In the genomic region with DNA sequence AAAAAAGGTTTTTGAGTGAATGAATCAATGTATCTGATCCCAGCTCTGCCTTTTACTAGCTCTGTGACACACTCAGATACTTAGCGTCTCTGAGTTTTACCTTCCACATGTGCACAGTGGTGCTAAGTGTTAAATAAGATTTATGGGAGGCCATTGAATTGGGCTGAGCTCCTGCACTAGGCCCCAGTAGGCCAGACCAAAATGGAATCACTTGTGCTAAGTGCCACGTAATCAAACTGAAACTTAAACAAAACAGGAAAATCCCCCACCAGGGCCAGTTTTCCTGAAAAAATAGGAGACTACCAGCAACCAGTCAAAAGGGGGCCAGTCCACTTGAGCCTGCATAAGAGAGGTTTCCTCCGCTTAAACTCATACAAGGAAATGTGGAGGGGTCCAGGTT, we compare ENCODE assay signal across 1 cellular context.
A peak's percentile ranks its signal among the peaks of the same experiment; 100 is the strongest.
TF ChIP-seq lines count a peak whose summit lies in the region.

No MANE protein-coding gene starts in this region.

TF ChIP-seq in K562, 482 proteins besides CTCF, POLR2A, EP300 and RAD21 (continued from another document):
- TF ChIP-seq TEAD1 (CRISPR knock-in tag; IDR thresholded peaks at IDR 0.05) (peak in 1 of 2 experiments; percentile 24; a peak in 1 of 4 replicates), STAG1 (CRISPR knock-in tag; IDR thresholded peaks at IDR 0.05; ENCODE audit: borderline replicate concordance) (no peak), ZNF41 (CRISPR knock-in tag; conservative IDR thresholded peaks at IDR 0.05) (peak; percentile 71; the same call in 1 of the 2 replicates), NR4A1 (CRISPR knock-in tag; IDR thresholded peaks at IDR 0.05) (no peak), NR4A1 (tag; IDR thresholded peaks at IDR 0.05) (peak; percentile 95), DMBX1 (CRISPR knock-in tag; IDR thresholded peaks at IDR 0.05; ENCODE audit: borderline replicate concordance) (peak; percentile 93), CBFA2T2 (conservative IDR thresholded peaks at IDR 0.05) (no peak), KLF6 (CRISPR knock-in tag; IDR thresholded peaks at IDR 0.05; ENCODE audit: borderline replicate concordance) (peak; percentile 77; the same call in 1 of the 2 replicates)
- TF ChIP-seq, protein P1, sequence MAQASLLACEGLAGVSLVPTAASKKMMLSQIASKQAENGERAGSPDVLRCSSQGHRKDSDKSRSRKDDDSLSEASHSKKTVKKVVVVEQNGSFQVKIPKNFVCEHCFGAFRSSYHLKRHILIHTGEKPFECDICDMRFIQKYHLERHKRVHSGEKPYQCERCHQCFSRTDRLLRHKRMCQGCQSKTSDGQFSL (CRISPR knock-in tag; IDR thresholded peaks at IDR 0.05), result no peak
- TF ChIP-seq, protein P1 (tag; IDR thresholded peaks at IDR 0.05), result peak in 1 of 2 experiments; percentile 90; a peak in 2 of 4 replicates
